ENCODE assay signal across 18 cellular contexts in the genomic region with DNA sequence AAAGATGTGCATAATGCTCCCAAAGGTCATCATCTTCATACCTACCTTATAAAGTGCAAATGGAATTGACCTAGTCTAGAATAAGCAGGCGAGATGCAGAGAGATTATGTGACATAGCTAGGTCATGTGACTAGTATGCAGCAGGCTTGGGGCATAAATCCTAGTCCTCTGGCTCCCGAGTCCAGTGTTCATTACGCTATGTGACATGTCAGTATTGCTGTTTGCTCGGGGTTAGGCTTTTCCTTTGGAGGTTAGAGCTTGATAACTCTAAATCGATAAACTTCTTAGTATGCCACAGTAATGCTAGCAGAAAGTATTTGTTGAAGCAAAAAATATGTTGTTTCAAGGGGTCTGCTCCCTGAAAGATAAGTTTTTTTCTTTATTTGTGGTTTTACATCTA.
"Had no signal": no experiment of that assay in that cellular context is flagged by ENCODE, and none has a peak within 500 bp of the region (broad histone marks: within the 10 kb centered on the region; RNA-seq: fewer than 3 reads in every experiment).

No MANE protein-coding gene starts in this region.

- FAIRE-seq: endometrium, small intestine had no signal

- DNase-seq: activated CD4-positive, alpha-beta T cell treated with anti-CD3 and anti-CD28 coated beads, Interleukin-2, amount 10 ng/mL, durations not matched to agents 24 days and 14 days; activated CD8-positive, alpha-beta T cell treated with anti-CD3 and anti-CD28 coated beads, Interleukin-2, amount 10 ng/mL, durations not matched to agents 7 days and 5 days; activated naive CD4-positive, alpha-beta T cell treated with anti-CD3 and anti-CD28 coated beads for 36 hours; activated naive CD8-positive, alpha-beta T cell treated with anti-CD3 and anti-CD28 coated beads, Interleukin-2, amount 50 U/mL, for 24 hours; activated T-cell treated with anti-CD3 and anti-CD28 coated beads, Interleukin-2, amount 50 U/mL, for 4 hours; anterior cingulate cortex; cortex of kidney; heart right ventricle; left cardiac atrium; right cardiac atrium; small intestine; stimulated activated CD4-positive, alpha-beta T cell treated with anti-CD3 and anti-CD28 coated beads, Interleukin-15, amount 100 ng/mL, for 24 hours; stimulated activated CD4-positive, alpha-beta T cell treated with anti-CD3 and anti-CD28 coated beads, Interleukin-2, amount 100 ng/mL, for 48 hours had no signal

- H3K4me3 ChIP-seq: breast epithelium, heart right ventricle, lung, prostate gland, thoracic aorta had no signal

- H3K27me3 ChIP-seq: breast epithelium, heart right ventricle had no signal

- H3K27ac ChIP-seq: heart right ventricle, prostate gland had no signal

- H3K36me3 ChIP-seq: breast epithelium, heart right ventricle, prostate gland, thoracic aorta had no signal

- H3K4me1 ChIP-seq: breast epithelium, prostate gland had no signal

- H3K9me3 ChIP-seq: breast epithelium, heart right ventricle, prostate gland, thoracic aorta had no signal

- ATAC-seq: activated CD8-positive, alpha-beta T cell treated with anti-CD3 and anti-CD28 coated beads, Interleukin-2, amount 10 ng/mL, durations not matched to agents 7 days and 5 days; activated T-cell treated with anti-CD3 and anti-CD28 coated beads, Interleukin-2, amount 50 U/mL, for 4 hours had no signal
